Comparison of ENCODE assay signal across 21 cellular contexts in the genomic region with DNA sequence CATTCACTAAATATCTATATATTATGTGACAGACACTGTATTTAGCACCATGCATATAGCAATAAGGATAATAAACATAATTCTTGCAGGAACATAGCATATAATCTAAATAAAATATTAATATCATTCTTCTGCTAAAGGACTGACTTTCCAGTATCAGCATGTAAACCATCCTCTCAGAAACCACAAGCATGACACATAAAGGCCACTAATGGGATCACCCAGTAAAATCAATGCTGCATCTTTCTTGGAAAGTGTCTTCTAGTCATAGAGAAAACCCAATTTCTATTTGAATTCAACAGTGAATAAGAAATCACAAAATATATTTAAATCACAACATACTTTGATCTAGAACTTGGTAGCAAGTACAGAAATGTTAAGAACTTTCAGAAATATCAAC. TPM values are rescaled to one million over a fixed set of nuclear protein-coding genes. Genes with fewer than 3 reads are reported as not detected.
"Had no signal": no experiment of that assay in that cellular context is flagged by ENCODE, and none has a peak within 500 bp of the region (broad histone marks: within the 10 kb centered on the region; RNA-seq: fewer than 3 reads in every experiment).

No MANE protein-coding gene starts in this region.

- DNase-seq: KBM-7, MV-4-11, NCI-H1048, NCI-H1105, NCI-H1417, NCI-H1436 treated with DMSO at 0.1 percent for 48 hours, NCI-H1694, NCI-H187 treated with DMSO at 0.1 percent for 48 hours, NCI-H2029 treated with DMSO at 0.1 percent for 48 hours, NCI-H2171 treated with DMSO at 0.1 percent for 48 hours, NCI-H345, NCI-H446 treated with DMSO at 0.1 percent for 48 hours, NCI-H510A treated with DMSO at 0.1 percent for 48 hours, NCI-H526, Right ventricle myocardium superior, RPMI8226, SIG-M5 had no signal

- H3K9me3 ChIP-seq: SJSA1 had no signal

- H3K4me1 ChIP-seq: SJSA1 had no signal

- H3K4me3 ChIP-seq: SJSA1, SK-N-MC had no signal

- H3K27ac ChIP-seq: SJSA1, SK-N-MC had no signal

- H3K36me3 ChIP-seq: SJSA1 had no signal

RNA-seq across cellular contexts. Expression of gene LRP1B, which starts 5.8 kb away (rescaled TPM):
- total RNA-seq: HT-29, MCF 10A had no signal
